In the genomic region with DNA sequence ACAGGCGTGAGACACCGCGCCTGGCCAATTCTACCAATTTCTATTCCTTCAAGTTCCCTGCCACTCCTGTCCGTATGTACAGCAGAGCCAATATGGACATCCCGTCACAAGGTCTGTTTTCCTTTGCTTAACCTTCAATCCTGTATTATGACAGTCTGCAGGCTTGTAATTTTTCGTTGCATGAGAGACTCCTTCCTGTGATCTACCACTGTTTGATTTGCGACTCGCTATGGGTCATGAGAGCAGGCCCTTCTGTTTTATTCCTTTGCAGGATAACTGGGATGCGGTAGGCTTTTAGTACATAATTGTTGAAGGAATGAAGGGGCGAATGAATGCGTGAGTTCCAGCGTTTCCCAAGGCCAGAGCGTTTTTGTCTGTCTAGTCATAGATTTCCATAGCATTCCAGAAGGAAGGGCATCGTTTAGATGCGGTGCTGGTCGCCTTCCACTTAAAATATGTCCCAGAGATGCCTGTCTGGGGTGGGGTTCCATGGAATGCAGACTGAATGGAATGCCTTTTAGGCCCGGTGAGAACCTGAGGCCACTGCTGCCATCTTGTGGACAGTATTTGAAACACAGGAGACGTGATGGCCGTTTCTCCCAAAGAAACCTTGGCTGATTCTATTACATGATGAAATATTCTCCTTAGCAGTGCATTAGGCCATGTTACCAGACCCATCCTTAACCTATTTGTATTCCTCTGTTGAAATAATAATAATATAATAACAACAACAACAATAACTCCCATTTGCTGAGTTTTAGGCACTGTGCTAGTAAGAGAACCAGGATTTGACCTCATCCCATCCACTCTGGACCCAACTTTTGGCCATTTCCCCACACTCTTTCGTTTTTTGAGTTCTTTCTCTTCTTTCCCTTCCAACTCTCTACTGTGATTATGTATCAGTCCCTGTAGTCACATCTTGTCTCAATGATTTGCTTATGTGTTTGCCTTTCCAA, we compare ENCODE assay signal across 9 cellular contexts.
DNase-seq lines count a peak whose midpoint lies in the region; ATAC-seq and TF ChIP-seq lines count a peak whose summit lies in the region.
"Had no signal": no experiment of that assay in that cellular context is flagged by ENCODE, and none has a peak within 500 bp of the region (broad histone marks: within the 10 kb centered on the region; RNA-seq: fewer than 3 reads in every experiment).

No MANE protein-coding gene starts in this region.

- H3K27ac ChIP-seq in breast epithelium: peak overlapping the region in 1 of 2 donors; percentile 41
- H3K27ac ChIP-seq: BLaER1 had no signal

- H3K9me2 ChIP-seq in Loucy (replicated peaks; ENCODE audit: low read depth, low read length): no peaks in the 10 kb centered on the region

- no peak overlapping the region for H3K4me2 ChIP-seq in Loucy (ENCODE audit: low read depth, low read length, poor library complexity, severe bottlenecking)
- H3K4me2 ChIP-seq: BLaER1 had no signal

- 0 out of 2 replicates have a peak overlapping the region, but pooled peaks have one; percentile 25 for H2AFZ ChIP-seq in Loucy (ENCODE audit: low read length)

- no peaks in the 10 kb centered on the region for H4K20me1 ChIP-seq in Loucy (ENCODE audit: insufficient read depth, low read length, poor library complexity, severe bottlenecking)
- H4K20me1 ChIP-seq: BLaER1 had no signal

- no peak overlapping the region for H3K4me3 ChIP-seq in Loucy (ENCODE audit: low read length, poor library complexity, severe bottlenecking)
- no peak overlapping the region for H3K4me3 ChIP-seq in breast epithelium
- H3K4me3 ChIP-seq: BLaER1 had no signal

- no peaks in the 10 kb centered on the region for H3F3A ChIP-seq in Loucy (ENCODE audit: low read depth)

- DNase-seq in DMS79 treated with DMSO at 0.1 percent for 48 hours (lab: John Stamatoyannopoulos, UW): peak; percentile 7
- no peak for DNase-seq in DMS79 (lab: John Stamatoyannopoulos, UW)
- peak; percentile 83 for DNase-seq in T1000 (lab: John Stamatoyannopoulos, UW)
- peak; percentile 64 to 82 for DNase-seq in breast epithelium (ENCODE audit: low spot score in 2 of 2)
- DNase-seq in iris pigment epithelial cell (ENCODE audit: low read depth): peak; percentile 78
- DNase-seq in stimulated activated CD4-positive, alpha-beta T cell treated with anti-CD3 and anti-CD28 coated beads, Interleukin-1b, Interleukin-23, amount 100 ng/mL, for 24 hours (ENCODE audit: low read depth in 4 of 4, low spot score in 1 of 4): peak; percentile 7 to 40 (median 20)

- TF ChIP-seq CTCF in Loucy (conservative IDR thresholded peaks at IDR 0.05; ENCODE audit: low read length) (peak; percentile 75), breast epithelium (IDR thresholded peaks at IDR 0.05) (peak; percentile 60 to 83 (median 76))

- H3K36me3 ChIP-seq in Loucy (ENCODE audit: insufficient read depth, low read length) (no peaks in the 10 kb centered on the region), breast epithelium (no peaks in the 10 kb centered on the region)
- H3K36me3 ChIP-seq: BLaER1 had no signal

- H3K9me3 ChIP-seq in Loucy (ENCODE audit: insufficient read depth, low read depth, low read length) (no peaks in the 10 kb centered on the region), breast epithelium (no peaks in the 10 kb centered on the region)
- H3K9me3 ChIP-seq: BLaER1 had no signal

- no peaks in the 10 kb centered on the region for H3K27me3 ChIP-seq in Loucy (ENCODE audit: insufficient read depth, low read length, poor library complexity, severe bottlenecking)
- H3K27me3 ChIP-seq in breast epithelium: no peaks in the 10 kb centered on the region
- H3K27me3 ChIP-seq: BLaER1 had no signal

- H3K4me1 ChIP-seq in Loucy (ENCODE audit: insufficient read depth, low read length, poor library complexity, severe bottlenecking) (no peaks in the 10 kb centered on the region), breast epithelium (peaks cover 0 to 8% of the 10 kb centered on the region in 2 donors)

- H3K79me2 ChIP-seq in Loucy (ENCODE audit: insufficient read depth, low read length): no peaks in the 10 kb centered on the region

- H3K9ac ChIP-seq in Loucy (ENCODE audit: low read depth, low read length, poor library complexity, severe bottlenecking): no peak overlapping the region
- H3K9ac ChIP-seq: BLaER1 had no signal

- intact Hi-C loops in breast epithelium (cut with DNase I; ENCODE audit: low total_unique reads): no loop called here

- ATAC-seq in HG02970 (IDR thresholded peaks at IDR 0.05; ENCODE audit: low FRiP score, unreplicated experiment): no peak

- no peak for TF ChIP-seq POLR2A in breast epithelium (IDR thresholded peaks at IDR 0.05)
